11 cellular contexts compared by ENCODE assay signal in genomic region chr11:36030707-36031365, GRCh38.
DNase-seq lines count a peak whose midpoint lies in the region; ATAC-seq and TF ChIP-seq lines count a peak whose summit lies in the region.
"Had no signal": no experiment of that assay in that cellular context is flagged by ENCODE, and none has a peak within 500 bp of the region (broad histone marks: within the 10 kb centered on the region; RNA-seq: fewer than 3 reads in every experiment).

No MANE protein-coding gene starts in this region.

- no peaks in the 10 kb centered on the region for H3F3A ChIP-seq in GM23248 (ENCODE audit: insufficient read depth)

- no peaks in the 10 kb centered on the region for H3K9me2 ChIP-seq in GM23248 (ENCODE audit: insufficient read depth)

- H3K4me2 ChIP-seq in GM23248 (ENCODE audit: unreplicated experiment), result peak overlapping the region; percentile 1
- H3K4me2 ChIP-seq in skeletal muscle satellite cell (ENCODE audit: low read length), result peak overlapping the region; percentile 5
- H3K4me2 ChIP-seq: hepatocyte had no signal

- 0 out of 2 replicates have a peak, but pooled peaks cover 6% of the 10 kb centered on the region for H3K79me2 ChIP-seq in GM23248 (ENCODE audit: insufficient read depth)
- H3K79me2 ChIP-seq: hepatocyte had no signal

- H3K9me3 ChIP-seq in GM23248 (ENCODE audit: low read depth) (no peaks in the 10 kb centered on the region), SJCRH30 (replicated peaks) (no peaks in the 10 kb centered on the region), skeletal muscle satellite cell (replicated peaks; ENCODE audit: low read length) (no peaks in the 10 kb centered on the region)

- no peaks in the 10 kb centered on the region for H4K20me1 ChIP-seq in GM23248 (ENCODE audit: insufficient read depth)

- no peak overlapping the region for H3K4me3 ChIP-seq in GM23248
- no peak overlapping the region for H3K4me3 ChIP-seq in SJCRH30
- no peak overlapping the region for H3K4me3 ChIP-seq in foreskin fibroblast (ENCODE audit: low read depth in 1 of 2, low read length in 2 of 2)
- H3K4me3 ChIP-seq in skeletal muscle satellite cell (ENCODE audit: low read length), result no peak overlapping the region
- H3K4me3 ChIP-seq: hepatocyte had no signal

- no peaks in the 10 kb centered on the region for H3K36me3 ChIP-seq in GM23248 (ENCODE audit: low read depth)
- peaks cover 2% of the 10 kb centered on the region; the same call in 1 of the 2 replicates for H3K36me3 ChIP-seq in SJCRH30
- peaks cover under 1% of the 10 kb centered on the region for H3K36me3 ChIP-seq in skeletal muscle satellite cell (ENCODE audit: insufficient read depth, low read length)

- H3K9ac ChIP-seq in GM23248, result no peak overlapping the region
- H3K9ac ChIP-seq in skeletal muscle satellite cell (ENCODE audit: low read depth, low read length), result no peak overlapping the region

- 22 to 42% methylated on average over 2 of the region's 2 CpGs for WGBS in GM23248 (ENCODE audit: low coverage in 1 of 2, low lambda C conversion rate in 2 of 2, missing lambda C conversion rate in 2 of 2), 2 experiments

- no peak for TF ChIP-seq CTCF in foreskin fibroblast (IDR thresholded peaks at IDR 0.05; ENCODE audit: low read depth, low read length)

- H3K27ac ChIP-seq in GM23248 (no peak overlapping the region), SJCRH30 (peak overlapping the region; percentile 88)
- H3K27ac ChIP-seq: hepatocyte had no signal

- in situ Hi-C loops in GM23248 (cut with MboI), result loop anchor here (10.0 kb wide), 2 partner anchors 224 to 416 kb away; partner anchors contain the start of gene FJX1

- DNase-seq in GM23248, result peak; percentile 31
- DNase-seq in SJCRH30, result peak; percentile 69 to 73
- DNase-seq in foreskin fibroblast, result peak; percentile 70 to 84
- no peak for DNase-seq in NCI-H2196 treated with DMSO at 0.1 percent for 48 hours (lab: John Stamatoyannopoulos, UW; ENCODE audit: unreplicated experiment)
- DNase-seq: activated CD8-positive, alpha-beta memory T cell treated with anti-CD3 and anti-CD28 coated beads for 24 hours; DMS79; NCI-H1436 treated with DMSO at 0.1 percent for 48 hours had no signal

- H3K27me3 ChIP-seq in GM23248 (replicated peaks; ENCODE audit: insufficient read depth) (no peaks in the 10 kb centered on the region), SJCRH30 (no peaks in the 10 kb centered on the region), skeletal muscle satellite cell (ENCODE audit: control insufficient read depth, insufficient read depth, low read length) (no peaks in the 10 kb centered on the region)
- H3K27me3 ChIP-seq: hepatocyte had no signal

- no peak for ATAC-seq in GM21360 (IDR thresholded peaks at IDR 0.05; ENCODE audit: unreplicated experiment)
- ATAC-seq in HG03439 (IDR thresholded peaks at IDR 0.05; ENCODE audit: unreplicated experiment), result no peak

- H3K4me1 ChIP-seq in GM23248 (ENCODE audit: insufficient read depth), result peaks cover 18% of the 10 kb centered on the region
- H3K4me1 ChIP-seq in SJCRH30, result peaks cover 59% of the 10 kb centered on the region
- H3K4me1 ChIP-seq in skeletal muscle satellite cell (ENCODE audit: control insufficient read depth, insufficient read depth, low read length), result peaks cover 41% of the 10 kb centered on the region

- H2AFZ ChIP-seq in GM23248, result no peak overlapping the region
- H2AFZ ChIP-seq: hepatocyte had no signal
